ENCODE assay signal across 2 cellular contexts in genomic region chr6:35415065-35415880, GRCh38.
A peak's percentile ranks its signal among the peaks of the same experiment; 100 is the strongest.
TF ChIP-seq lines count a peak whose summit lies in the region.

No MANE protein-coding gene starts in this region.

TF ChIP-seq in SK-N-SH, 30 proteins besides CTCF, POLR2A, EP300 and RAD21:
- TF ChIP-seq MAX (IDR thresholded peaks at IDR 0.05; ENCODE audit: low read depth) (no peak), JUND (IDR thresholded peaks at IDR 0.05) (no peak), MXI1 (IDR thresholded peaks at IDR 0.05; ENCODE audit: low read depth, low read length) (no peak), SMC3 (IDR thresholded peaks at IDR 0.05; ENCODE audit: low read depth, low read length) (peak; percentile 84), RXRA (IDR thresholded peaks at IDR 0.05; ENCODE audit: borderline replicate concordance, low read depth) (no peak), GABPA (IDR thresholded peaks at IDR 0.05; ENCODE audit: low read depth) (no peak), TCF12 (IDR thresholded peaks at IDR 0.05) (no peak), FOXJ3 (CRISPR knock-in tag; IDR thresholded peaks at IDR 0.05) (no peak), IRF3 (IDR thresholded peaks at IDR 0.05; ENCODE audit: low read depth, low read length) (no peak), RCOR1 (IDR thresholded peaks at IDR 0.05; ENCODE audit: low read length) (0 out of 2 replicates have a peak, but pooled peaks have one; percentile 25), SIN3A (IDR thresholded peaks at IDR 0.05; ENCODE audit: borderline replicate concordance, low read depth, low read length) (no peak), NFIC (IDR thresholded peaks at IDR 0.05; ENCODE audit: borderline replicate concordance) (0 out of 2 replicates have a peak, but pooled peaks have one; percentile 19), ZBTB33 (IDR thresholded peaks at IDR 0.05; ENCODE audit: borderline replicate concordance, low read depth) (no peak), TAF1 (IDR thresholded peaks at IDR 0.05; ENCODE audit: borderline replicate concordance, low read depth, low read length) (no peak), USF1 (IDR thresholded peaks at IDR 0.05; ENCODE audit: borderline replicate concordance, low read depth) (no peak)

TF ChIP-seq in HepG2, 621 proteins besides CTCF, POLR2A, EP300 and RAD21 (continues in another document):
- TF ChIP-seq THAP7 (CRISPR knock-in tag; IDR thresholded peaks at IDR 0.05) (no peak), KDM5A (IDR thresholded peaks at IDR 0.05; ENCODE audit: borderline replicate concordance, low read length) (no peak; the same call in 1 of the 2 replicates), ZNF781 (CRISPR knock-in tag; IDR thresholded peaks at IDR 0.05; ENCODE audit: borderline replicate concordance, not compliant biosample characterization) (no peak), NONO (IDR thresholded peaks at IDR 0.05) (no peak), NONO (CRISPR knock-in tag; conservative IDR thresholded peaks at IDR 0.05) (peak; percentile 97), HNF1B (CRISPR knock-in tag; IDR thresholded peaks at IDR 0.05) (peak; percentile 97), ZNF275 (CRISPR knock-in tag; IDR thresholded peaks at IDR 0.05; ENCODE audit: borderline replicate concordance) (peak; percentile 55; the same call in 1 of the 2 replicates), ZMAT3 (CRISPR knock-in tag; conservative IDR thresholded peaks at IDR 0.05) (no peak), ERF (CRISPR knock-in tag; IDR thresholded peaks at IDR 0.05) (peak; percentile 97), RFX5 (IDR thresholded peaks at IDR 0.05; ENCODE audit: low read depth, low read length) (peak; percentile 16; the same call in 1 of the 2 replicates), ZBTB20 (CRISPR knock-in tag; IDR thresholded peaks at IDR 0.05; ENCODE audit: borderline replicate concordance, low read depth) (no peak), BRD4 (CRISPR knock-in tag; IDR thresholded peaks at IDR 0.05) (no peak), SALL1 (CRISPR knock-in tag; IDR thresholded peaks at IDR 0.05) (peak; percentile 97), ELF3 (CRISPR knock-in tag; IDR thresholded peaks at IDR 0.05) (peak; percentile 93), ZNF263 (CRISPR knock-in tag; IDR thresholded peaks at IDR 0.05) (no peak), ZNF775 (CRISPR knock-in tag; IDR thresholded peaks at IDR 0.05; ENCODE audit: borderline replicate concordance) (peak; percentile 91), ZNF142 (CRISPR knock-in tag; IDR thresholded peaks at IDR 0.05) (no peak), ZNF75D (CRISPR knock-in tag; IDR thresholded peaks at IDR 0.05; ENCODE audit: borderline replicate concordance) (no peak), ETV5 (CRISPR knock-in tag; IDR thresholded peaks at IDR 0.05; ENCODE audit: borderline replicate concordance) (peak; percentile 78; the same call in 1 of the 2 replicates), STAT6 (CRISPR knock-in tag; IDR thresholded peaks at IDR 0.05; ENCODE audit: borderline replicate concordance) (peak; percentile 99), ZSCAN25 (CRISPR knock-in tag; IDR thresholded peaks at IDR 0.05) (peak; percentile 84), TAF1 (CRISPR knock-in tag; IDR thresholded peaks at IDR 0.05) (no peak), ZNF225 (CRISPR knock-in tag; IDR thresholded peaks at IDR 0.05) (no peak; the same call in 1 of the 2 replicates), HNF4A (CRISPR knock-in tag; IDR thresholded peaks at IDR 0.05) (peak; percentile 86), FOXO4 (CRISPR knock-in tag; conservative IDR thresholded peaks at IDR 0.05) (no peak), TGIF2 (CRISPR knock-in tag; IDR thresholded peaks at IDR 0.05) (peak; percentile 88), ZC3H13 (CRISPR knock-in tag; IDR thresholded peaks at IDR 0.05) (no peak; the same call in 1 of the 2 replicates), MTERF4 (CRISPR knock-in tag; IDR thresholded peaks at IDR 0.05) (peak; percentile 74; the same call in 1 of the 2 replicates), MIER2 (CRISPR knock-in tag; IDR thresholded peaks at IDR 0.05) (peak; percentile 88), ETS1 (CRISPR knock-in tag; IDR thresholded peaks at IDR 0.05) (no peak), ZNF800 (CRISPR knock-in tag; IDR thresholded peaks at IDR 0.05) (peak; percentile 47; the same call in 1 of the 2 replicates), KLF16 (CRISPR knock-in tag; IDR thresholded peaks at IDR 0.05) (peak in 1 of 2 experiments; percentile 94; a peak in 2 of 4 replicates), ISX (CRISPR knock-in tag; conservative IDR thresholded peaks at IDR 0.05) (no peak), MXD4 (CRISPR knock-in tag; IDR thresholded peaks at IDR 0.05) (peak; percentile 79; the same call in 1 of the 2 replicates), FOXK2 (IDR thresholded peaks at IDR 0.05) (peak; percentile 95), CC2D1A (CRISPR knock-in tag; IDR thresholded peaks at IDR 0.05) (no peak), ZFP90 (CRISPR knock-in tag; IDR thresholded peaks at IDR 0.05; ENCODE audit: borderline replicate concordance) (peak; percentile 84), ZNF567 (CRISPR knock-in tag; IDR thresholded peaks at IDR 0.05; ENCODE audit: borderline replicate concordance) (no peak), HOXA5 (CRISPR knock-in tag; IDR thresholded peaks at IDR 0.05) (peak; percentile 87; the same call in 1 of the 2 replicates)
